In the genomic region with DNA sequence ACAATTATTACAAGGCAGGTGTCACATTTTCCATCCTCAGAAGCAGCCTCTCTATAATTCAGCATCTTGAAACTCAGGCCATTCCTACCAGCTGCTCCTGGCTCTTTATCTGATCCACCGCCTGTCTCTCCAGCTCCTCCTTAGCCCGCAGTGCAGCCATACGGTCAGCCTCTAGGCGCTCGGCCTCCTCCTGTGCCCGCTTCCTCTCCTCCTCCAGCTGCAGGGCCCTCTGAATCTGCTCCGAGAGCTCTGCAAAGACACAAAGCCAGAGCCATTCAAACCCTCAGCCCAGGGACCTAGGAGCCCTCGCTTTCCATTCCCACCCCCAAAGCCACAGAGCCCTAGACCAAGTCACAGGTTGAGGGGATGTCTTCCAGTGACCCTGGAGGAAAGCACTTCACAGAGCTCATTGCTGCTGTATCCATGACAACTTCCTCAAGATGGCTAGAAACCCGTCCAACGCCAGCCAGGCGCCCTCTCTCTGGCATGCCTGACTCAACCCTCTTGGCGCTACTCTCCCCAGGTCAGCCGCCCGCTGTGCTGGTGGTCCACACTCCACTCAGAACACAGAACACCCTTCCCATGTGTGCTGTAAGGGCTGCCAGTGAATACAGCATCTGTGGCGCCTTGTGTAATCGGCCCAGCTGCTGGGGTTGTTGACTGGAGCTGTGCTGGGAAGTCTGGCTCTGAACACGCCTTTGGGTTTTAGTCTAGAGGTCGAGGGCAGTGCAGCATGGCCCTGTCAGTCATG, we compare ENCODE assay signal across 8 cellular contexts. TPM values are rescaled to one million over a fixed set of nuclear protein-coding genes. Genes with fewer than 3 reads are reported as not detected.
A peak's percentile ranks its signal among the peaks of the same experiment; 100 is the strongest.
DNase-seq lines count a peak whose midpoint lies in the region; ATAC-seq, FAIRE-seq and TF ChIP-seq lines count a peak whose summit lies in the region.

No MANE protein-coding gene starts in this region.

- no peak overlapping the region for H3K4me2 ChIP-seq in K562 (ENCODE audit: insufficient read depth, low read length)

- FAIRE-seq in K562 (lab: Jason Lieb, UNC) = no peak

- peaks cover 36% of the 10 kb centered on the region for H3K4me1 ChIP-seq in CD8-positive, alpha-beta T cell (ENCODE audit: insufficient read depth, low read length)
- peaks cover 0 to 4% of the 10 kb centered on the region in 2 experiments; a peak in 1 of 5 replicates for H3K4me1 ChIP-seq in K562 (replicated peaks in 1 of 2; ENCODE audit: control insufficient read depth in 2 of 2, insufficient read depth in 2 of 2, low read length in 2 of 2)
- H3K4me1 ChIP-seq in naive thymus-derived CD4-positive, alpha-beta T cell (ENCODE audit: control insufficient read depth in 2 of 2, insufficient read depth in 2 of 2, low read length in 2 of 2) = peaks cover 19 to 37% of the 10 kb centered on the region in 2 donors

- peaks cover 98% of the 10 kb centered on the region for H3K36me3 Mint-ChIP-seq in CD8-positive, alpha-beta T cell
- H3K36me3 Mint-ChIP-seq in naive thymus-derived CD4-positive, alpha-beta T cell = peaks cover 19 to 70% (median 42%) of the 10 kb centered on the region in 5 donors

- TF ChIP-seq POLR2A in K562 (conservative IDR thresholded peaks at IDR 0.05) = no peak

- no peaks in the 10 kb centered on the region for H3K9me3 ChIP-seq in CD8-positive, alpha-beta T cell (ENCODE audit: low read length)
- H3K9me3 ChIP-seq in K562 (replicated peaks; ENCODE audit: control insufficient read depth, insufficient read depth, low read depth, low read length) = no peaks in the 10 kb centered on the region
- no peaks in the 10 kb centered on the region for H3K9me3 ChIP-seq in naive thymus-derived CD4-positive, alpha-beta T cell (ENCODE audit: control insufficient read depth in 2 of 3, low read length in 3 of 3)

- H2AFZ ChIP-seq in K562 (ENCODE audit: low read depth, low read length) = no peak overlapping the region

- H3K79me2 ChIP-seq in K562 (ENCODE audit: control insufficient read depth, insufficient read depth, low read length) = no peaks in the 10 kb centered on the region

- no peaks in the 10 kb centered on the region for H3K27me3 ChIP-seq in CD8-positive, alpha-beta T cell (ENCODE audit: insufficient read depth, low read length)
- H3K27me3 ChIP-seq in K562 (ENCODE audit: control insufficient read depth in 2 of 2, insufficient read depth in 2 of 2, low read length in 2 of 2) = no peaks in the 10 kb centered on the region
- H3K27me3 ChIP-seq in naive thymus-derived CD4-positive, alpha-beta T cell (ENCODE audit: control insufficient read depth in 2 of 2, insufficient read depth in 2 of 2, low read length in 2 of 2) = no peaks in the 10 kb centered on the region

- 96% methylated on average over 18 of the region's 18 CpGs for WGBS in K562 (ENCODE audit: insufficient coverage, low coverage, missing lambda C conversion rate)

- no peaks in the 10 kb centered on the region for H3K9me3 Mint-ChIP-seq in CD8-positive, alpha-beta T cell
- H3K9me3 Mint-ChIP-seq in naive thymus-derived CD4-positive, alpha-beta T cell = no peaks in the 10 kb centered on the region

- H3K27me3 Mint-ChIP-seq in CD8-positive, alpha-beta T cell (ENCODE audit: low read depth) = no peaks in the 10 kb centered on the region
- H3K27me3 Mint-ChIP-seq in naive thymus-derived CD4-positive, alpha-beta T cell = no peaks in the 10 kb centered on the region

- CTCF ChIA-PET in CD8-positive, alpha-beta T cell (lab: Charles Lee) = interaction anchor here (0.6 to 2.6 kb wide), 7 partner anchors 10 to 203 kb away, joined by 3 to 7 read pairs (median 4); no protein-coding TSS in a partner anchor
- CTCF ChIA-PET in K562 (lab: Yijun Ruan, JAX; ENCODE audit: low intra/inter-chr PET ratio) = no interaction called here
- CTCF ChIA-PET in naive thymus-derived CD4-positive, alpha-beta T cell (lab: Charles Lee) = no interaction called here

- no peak overlapping the region for H3K9ac ChIP-seq in K562 (ENCODE audit: insufficient read depth in 1 of 2, low read depth in 2 of 2, low read length in 2 of 2)

- in situ Hi-C loops in K562 (cut with MboI) = no loop called here

- no peak for DNase-seq in CD8-positive, alpha-beta T cell
- DNase-seq in NCI-H187 (lab: John Stamatoyannopoulos, UW) (peak; percentile 40 to 45), K562 (ENCODE audit: extremely low read depth in 1 of 4, low spot score in 3 of 4) (no peak), HT-29 (ENCODE audit: low spot score) (no peak), germinal center (ENCODE audit: low spot score) (no peak)
- no peak for DNase-seq in naive thymus-derived CD4-positive, alpha-beta T cell
- DNase-seq in central memory CD4-positive, alpha-beta T cell = no peak

- POLR2A ChIA-PET in CD8-positive, alpha-beta T cell (lab: Charles Lee) = interaction anchor here (0.7 to 1.5 kb wide), 4 partner anchors 10 to 100 kb away, joined by 3 to 6 read pairs (median 4); no protein-coding TSS in a partner anchor
- POLR2A ChIA-PET in K562 (lab: Yijun Ruan, JAX) = interaction anchor here (0.6 to 1.5 kb wide), 4 partner anchors 10 to 230 kb away, joined by 3 to 6 read pairs (median 4); a partner anchor contains a TSS
- POLR2A ChIA-PET in naive thymus-derived CD4-positive, alpha-beta T cell (lab: Charles Lee) = interaction anchor here (1.0 to 2.4 kb wide), 2 partner anchors 99 to 100 kb away, joined by 4 to 10 read pairs; no protein-coding TSS in a partner anchor

- H3K27ac Mint-ChIP-seq in CD8-positive, alpha-beta T cell = peak overlapping the region; percentile 3
- peak overlapping the region; percentile 25 to 93 (median 87) for H3K27ac Mint-ChIP-seq in naive thymus-derived CD4-positive, alpha-beta T cell

- H3K4me3 Mint-ChIP-seq in CD8-positive, alpha-beta T cell = peak overlapping the region; percentile 9
- peak overlapping the region in 3 of 10 donors; percentile 12 to 70 (median 18) for H3K4me3 Mint-ChIP-seq in naive thymus-derived CD4-positive, alpha-beta T cell

- intact Hi-C loops in CD8-positive, alpha-beta T cell (cut with DNase I, micrococcal nuclease) = loop anchor here (5.0 to 10.0 kb wide), 2 partner anchors 37 to 365 kb away; no protein-coding TSS in a partner anchor
- intact Hi-C loops in K562 (cut with micrococcal nuclease) = no loop called here
- intact Hi-C loops in naive thymus-derived CD4-positive, alpha-beta T cell (cut with micrococcal nuclease) = loop anchor here in 1 of 2 donors (5.0 kb wide), 1 partner anchor 202 kb away; no protein-coding TSS in a partner anchor

- no peaks in the 10 kb centered on the region for H3K9me1 ChIP-seq in K562 (ENCODE audit: control insufficient read depth, insufficient read depth, low read length)

- no peak for TF ChIP-seq RAD21 in K562 (CRISPR knock-in tag; conservative IDR thresholded peaks at IDR 0.05 in 1 of 2, IDR thresholded peaks at IDR 0.05 in 1 of 2)

- no peak overlapping the region for H3K27ac ChIP-seq in CD8-positive, alpha-beta T cell (ENCODE audit: low read depth, low read length)
- no peak overlapping the region for H3K27ac ChIP-seq in K562 (ENCODE audit: extremely low read depth, low read depth, low read length)
- peak overlapping the region; percentile 51 for H3K27ac ChIP-seq in naive thymus-derived CD4-positive, alpha-beta T cell (ENCODE audit: low read depth, low read length)

- no peak for TF ChIP-seq CTCF in CD8-positive, alpha-beta T cell (IDR thresholded peaks at IDR 0.05)
- no peak for TF ChIP-seq CTCF in K562 (IDR thresholded peaks at IDR 0.05 in 2 of 3, conservative IDR thresholded peaks at IDR 0.05 in 1 of 3; ENCODE audit: insufficient read depth in 2 of 3, low read depth in 1 of 3, low read length in 3 of 3)

- H3K4me3 ChIP-seq in CD8-positive, alpha-beta T cell (ENCODE audit: low read depth, low read length) = no peak overlapping the region
- no peak overlapping the region for H3K4me3 ChIP-seq in K562
- no peak overlapping the region for H3K4me3 ChIP-seq in naive thymus-derived CD4-positive, alpha-beta T cell (ENCODE audit: low read length)

- H4K20me1 ChIP-seq in K562 (replicated peaks; ENCODE audit: control insufficient read depth, insufficient read depth, low read length) = no peaks in the 10 kb centered on the region

- no peak for TF ChIP-seq EP300 in K562 (IDR thresholded peaks at IDR 0.05; ENCODE audit: low read length)

- ATAC-seq in CD8-positive, alpha-beta T cell = no peak
- no peak for ATAC-seq in K562
- ATAC-seq in naive thymus-derived CD4-positive, alpha-beta T cell = no peak
- no peak for ATAC-seq in HG02840 (IDR thresholded peaks at IDR 0.05; ENCODE audit: low FRiP score, unreplicated experiment)

- peaks cover 80% of the 10 kb centered on the region for H3K36me3 ChIP-seq in CD8-positive, alpha-beta T cell (ENCODE audit: insufficient read depth, low read length)
- peaks cover 100% of the 10 kb centered on the region for H3K36me3 ChIP-seq in K562 (ENCODE audit: control insufficient read depth, insufficient read depth, low read length)
- H3K36me3 ChIP-seq in naive thymus-derived CD4-positive, alpha-beta T cell (ENCODE audit: control insufficient read depth in 2 of 3, insufficient read depth in 3 of 3, low read length in 3 of 3) = peaks cover 38 to 84% (median 46%) of the 10 kb centered on the region in 3 experiments

- BruUV-seq in K562 (replicated peaks; lab: Mats Ljungman, UMichigan) = no TSS peak

- peaks cover 45% of the 10 kb centered on the region for H3K4me1 Mint-ChIP-seq in CD8-positive, alpha-beta T cell (ENCODE audit: low read depth)
- H3K4me1 Mint-ChIP-seq in naive thymus-derived CD4-positive, alpha-beta T cell = peaks cover 29 to 53% (median 43%) of the 10 kb centered on the region in 7 donors

RNA-seq across cellular contexts. Expression of a gene that starts 49.3 kb away (rescaled TPM):
- 100 to 1,000 TPM; 626 to 627 TPM for total RNA-seq in CD8-positive, alpha-beta T cell
- total RNA-seq in K562 (2011; cell fraction: chromatin; rRNA removed; ENCODE audit: low replicate concordance) = 49.5 and 70.7 TPM in 2 replicates
- total RNA-seq in K562 (2011; cell fraction: nucleolus; rRNA removed) = 37.9 and 45.2 TPM in 2 replicates
- total RNA-seq in K562 (2011; cell fraction: nucleoplasm; rRNA removed) = 44.1 and 48.1 TPM in 2 replicates
- total RNA-seq in K562 (2014; rRNA removed) = 161 and 162 TPM in 2 replicates
- 71.5 and 72.7 TPM in 2 replicates for total RNA-seq in K562 (2014; rRNA removed; fragmentation: Illumina TruSeq; extraction: Trizol)
- total RNA-seq in K562 (2015; rRNA removed; fragmentation: Illumina TruSeq; extraction: Trizol) = 110 and 117 TPM in 2 replicates
- total RNA-seq in K562 (2021) = 125 and 143 TPM in 2 replicates
- 104 and 135 TPM in 2 replicates for polyA plus RNA-seq in K562 (2011; rRNA removed)
- 78.6 and 88.6 TPM in 2 replicates for polyA plus RNA-seq in K562 (2011; cell fraction: cytosol; rRNA removed)
- 91.7 and 156 TPM in 2 replicates for polyA plus RNA-seq in K562 (2011; cell fraction: nucleus; rRNA removed)
- polyA plus RNA-seq in K562 (2012) = 120 and 126 TPM in 2 replicates
- polyA plus RNA-seq in K562 (2014; fragmentation: Illumina TruSeq; extraction: Trizol) = 93.0 and 101 TPM in 2 replicates
- 10 to 100 TPM; 36.5 to 63.6 TPM for polyA plus RNA-seq in K562 (2014; fragmentation: Nextera tagmentation; extraction: Ambion mirVana)
- 91.5 and 114 TPM in 2 replicates for polyA plus RNA-seq in K562 (2014; rRNA removed)
- 100 and 114 TPM in 2 replicates for polyA minus RNA-seq in K562 (2011; rRNA and poly(A)+ RNA removed)
- polyA minus RNA-seq in K562 (2011; cell fraction: cytosol; rRNA and poly(A)+ RNA removed) = 69.7 and 85.1 TPM in 2 replicates
- 20.1 and 54.6 TPM in 2 replicates for polyA minus RNA-seq in K562 (2011; cell fraction: nucleus; rRNA and poly(A)+ RNA removed)
- total RNA-seq in naive thymus-derived CD4-positive, alpha-beta T cell = 100 to 1,000 TPM; 132 to 201 (median 163) TPM
- polyA plus RNA-seq in naive thymus-derived CD4-positive, alpha-beta T cell = 100 to 1,000 TPM; 115 to 140 TPM
- total RNA-seq in HT-29 (2014; rRNA removed; shearing (Covaris generic)) = 277 and 282 TPM in 2 replicates

Comparison
In these comparisons a context has a peak if more than half of its experiments do, and no peak if none do; other contexts are left out.
1. DNase-seq: peak in NCI-H187 (2 of 2); none in CD8-positive, alpha-beta T cell (0 of 7), K562 (0 of 4), naive thymus-derived CD4-positive, alpha-beta T cell (0 of 9), central memory CD4-positive, alpha-beta T cell (single experiment), HT-29 (single experiment) and germinal center (single experiment).